ENCODE assay signal across 26 cellular contexts in genomic region chr6:13417954-13418353, GRCh38.
"Had no signal": no experiment of that assay in that cellular context is flagged by ENCODE, and none has a peak within 500 bp of the region (broad histone marks: within the 10 kb centered on the region; RNA-seq: fewer than 3 reads in every experiment).

No MANE protein-coding gene starts in this region.

- H3K27me3 ChIP-seq: gastroesophageal sphincter, hepatocyte, neutrophil, stomach, testis, upper lobe of left lung had no signal

- H3K36me3 ChIP-seq: gastroesophageal sphincter, lower lobe of right lung, neutrophil, stomach, upper lobe of left lung had no signal

- H3K4me2 ChIP-seq: hepatocyte had no signal

- DNase-seq: activated CD4-positive, alpha-beta T cell treated with anti-CD3 and anti-CD28 coated beads, Interleukin-2, amount 10 ng/mL, durations not matched to agents 7 days and 5 days; activated CD4-positive, CD25-positive, alpha-beta regulatory T cell treated with anti-CD3 and anti-CD28 coated beads, Interleukin-2, amount 50 U/mL, for 72 hours; activated CD8-positive, alpha-beta memory T cell treated with anti-CD3 and anti-CD28 coated beads, Interleukin-2, amount 10 ng/mL, durations not matched to agents 7 days and 5 days; activated CD8-positive, alpha-beta T cell treated with anti-CD3 and anti-CD28 coated beads for 36 hours; activated effector memory CD4-positive, alpha-beta T cell treated with Interleukin-2 at 50 U/mL for 16 hours; activated naive CD4-positive, alpha-beta T cell treated with Interleukin-2 at 50 U/mL for 16 hours; anterior cingulate cortex; effector memory CD8-positive, alpha-beta T cell; kidney; left colon; lower lobe of right lung; mesendoderm; mucosa of descending colon; nephron progenitor cell; stimulated activated CD4-positive, alpha-beta T cell treated with anti-CD3 and anti-CD28 coated beads, Interleukin-1b, Interleukin-23, amount 100 ng/mL, for 48 hours; stimulated activated naive B cell treated with anti-CD40 and anti-IgM and Interleukin-4, amounts not matched to agents 10 μg/mL and 1 μg/mL and 100 μg/mL, for 72 hours; stomach; T-helper 2 cell; testis had no signal

- H3K27ac ChIP-seq: gastroesophageal sphincter, hepatocyte, lower lobe of right lung, neutrophil, skin epidermis, testis had no signal

- H3K4me3 ChIP-seq: coronary artery, gastroesophageal sphincter, hepatocyte, lower lobe of right lung, mucosa of descending colon, skin epidermis, stomach, testis, upper lobe of left lung had no signal

- H3K9me3 ChIP-seq: gastroesophageal sphincter, lower lobe of right lung, mucosa of descending colon, neutrophil, stomach, testis, upper lobe of left lung had no signal

- FAIRE-seq: endothelial cell of umbilical vein, kidney had no signal
